ENCODE assay signal across 11 cellular contexts in genomic region chr18:35514283-35514682, GRCh38.
"Had no signal": no experiment of that assay in that cellular context is flagged by ENCODE, and none has a peak within 500 bp of the region (broad histone marks: within the 10 kb centered on the region; RNA-seq: fewer than 3 reads in every experiment).

No MANE protein-coding gene starts in this region.

- DNase-seq: activated CD4-positive, alpha-beta T cell treated with anti-CD3 and anti-CD28 coated beads, Interleukin-2, amount 50 U/mL, for 48 hours; activated CD4-positive, CD25-positive, alpha-beta regulatory T cell treated with anti-CD3 and anti-CD28 coated beads, Interleukin-2, amount 50 U/mL, for 72 hours; activated naive CD4-positive, alpha-beta T cell treated with anti-CD3 and anti-CD28 coated beads, Interleukin-2, amount 10 ng/mL, durations not matched to agents 7 days and 5 days; activated T-cell treated with anti-CD3 and anti-CD28 coated beads, Interleukin-2, amount 50 U/mL, for 24 hours; kidney; stimulated activated CD4-positive, alpha-beta T cell treated with anti-CD3 and anti-CD28 coated beads, Interleukin-15, amount 100 ng/mL, for 24 hours; stimulated activated CD4-positive, alpha-beta T cell treated with anti-CD3 and anti-CD28 coated beads, Interleukin-4, amount 100 ng/mL, for 1 hour; stimulated activated naive B cell treated with anti-CD40 and anti-IgM and Interleukin-4, amounts not matched to agents 10 μg/mL and 1 μg/mL and 100 μg/mL, for 72 hours had no signal

- FAIRE-seq: endometrium, kidney had no signal

- ATAC-seq: stimulated activated naive B cell treated with anti-CD40 and anti-IgM and Interleukin-4, amounts not matched to agents 10 μg/mL and 1 μg/mL and 100 μg/mL, for 72 hours had no signal

- H3K27me3 ChIP-seq: ascending aorta, tibial nerve had no signal

- H3K9me3 ChIP-seq: ascending aorta, tibial nerve had no signal

- H3K4me3 ChIP-seq: ascending aorta, tibial nerve had no signal

- H3K36me3 ChIP-seq: ascending aorta, tibial nerve had no signal
